In the genomic region with DNA sequence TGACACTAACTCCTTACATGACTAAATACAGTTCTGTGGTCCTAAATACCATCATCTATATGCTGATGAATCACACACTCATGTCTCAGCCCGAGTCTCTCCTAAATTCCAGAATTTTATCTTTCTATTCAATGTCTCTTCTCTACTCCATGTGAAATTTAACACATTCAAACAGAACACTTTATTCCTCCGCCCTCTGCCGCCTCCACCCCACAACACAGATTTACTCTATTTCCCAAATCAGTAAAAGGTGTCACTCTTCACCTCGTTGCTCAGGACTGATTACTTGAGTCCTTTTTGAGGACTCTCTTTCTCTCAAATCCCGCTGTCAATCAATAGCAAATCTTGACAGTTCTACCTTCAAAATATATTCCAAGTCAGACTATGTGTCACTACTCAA, we compare ENCODE assay signal across 8 cellular contexts.
"Had no signal": no experiment of that assay in that cellular context is flagged by ENCODE, and none has a peak within 500 bp of the region (broad histone marks: within the 10 kb centered on the region; RNA-seq: fewer than 3 reads in every experiment).

No MANE protein-coding gene starts in this region.

- H3K4me3 ChIP-seq: GM12878 had no signal

- FAIRE-seq: G401.6, GM12878, GM12891, GM12892, GM18507, GM19239 had no signal

- ATAC-seq: GM12878 had no signal

- DNase-seq: GDM1, GF-D8 had no signal
